In the genomic region with DNA sequence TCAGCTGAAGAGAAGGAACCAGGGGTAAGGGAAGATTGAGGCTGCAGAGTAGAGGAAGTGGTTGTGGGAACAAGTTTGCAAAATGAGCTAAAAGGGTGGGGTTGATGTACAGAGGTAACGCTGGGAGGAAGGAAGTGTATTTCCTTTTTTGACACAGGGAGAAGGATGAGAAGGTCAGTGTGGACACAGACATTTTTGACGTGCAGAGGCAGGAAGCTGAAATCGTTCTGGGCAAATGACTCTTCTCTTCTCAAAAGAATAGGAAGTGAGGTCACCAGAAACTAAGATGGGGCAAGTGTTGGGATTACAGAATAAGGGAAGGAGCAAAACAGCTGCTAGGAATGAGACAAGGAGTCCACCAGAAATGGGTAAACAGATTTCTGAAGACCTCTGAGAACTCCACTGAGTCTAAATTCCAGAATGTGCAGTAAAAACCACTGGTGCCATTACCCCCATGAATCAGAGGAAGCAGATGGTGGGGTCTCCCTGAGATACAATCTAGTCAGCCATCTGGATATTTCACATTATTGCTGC, we compare ENCODE assay signal across 10 cellular contexts. TPM values are rescaled to one million over a fixed set of nuclear protein-coding genes. Genes with fewer than 3 reads are reported as not detected.
A peak's percentile ranks its signal among the peaks of the same experiment; 100 is the strongest.
DNase-seq lines count a peak whose midpoint lies in the region; ATAC-seq and TF ChIP-seq lines count a peak whose summit lies in the region.
"Had no signal": no experiment of that assay in that cellular context is flagged by ENCODE, and none has a peak within 500 bp of the region (broad histone marks: within the 10 kb centered on the region; RNA-seq: fewer than 3 reads in every experiment).

No MANE protein-coding gene starts in this region.

- no peak overlapping the region for H3K4me2 ChIP-seq in mesenchymal stem cell (ENCODE audit: low read length, poor library complexity, severe bottlenecking)

- H3K18ac ChIP-seq in mesenchymal stem cell (ENCODE audit: low read depth in 1 of 2, low read length in 2 of 2), result peak overlapping the region; percentile 23 to 28

- DNase-seq in EH (ENCODE audit: low read depth) (peak; percentile 55), HL-60 (ENCODE audit: low read depth in 1 of 2, low spot score in 1 of 2) (peak; percentile 96 to 98), mesenchymal stem cell (peak; percentile 59), NCI-H774 (lab: John Stamatoyannopoulos, UW) (no peak), NCI-H2196 (lab: John Stamatoyannopoulos, UW; ENCODE audit: unreplicated experiment) (no peak), coronary artery (ENCODE audit: low spot score) (no peak), NCI-H2227 treated with DMSO at 0.1 percent for 48 hours (lab: John Stamatoyannopoulos, UW) (no peak)
- DNase-seq in activated CD8-positive, alpha-beta T cell treated with anti-CD3 and anti-CD28 coated beads for 36 hours, result peak; percentile 46

- H2AK5ac ChIP-seq in mesenchymal stem cell (ENCODE audit: low read length, severe bottlenecking), result no peak overlapping the region

- no peak overlapping the region for H2BK15ac ChIP-seq in mesenchymal stem cell (ENCODE audit: low read depth, poor library complexity, severe bottlenecking)

- H3K14ac ChIP-seq in mesenchymal stem cell (ENCODE audit: low read length in 2 of 2), result no peak overlapping the region

- TF ChIP-seq CTCF in HL-60 (IDR thresholded peaks at IDR 0.05; ENCODE audit: insufficient read depth, low read length), result no peak
- no peak for TF ChIP-seq CTCF in activated CD8-positive, alpha-beta T cell treated with anti-CD3 and anti-CD28 coated beads for 36 hours (IDR thresholded peaks at IDR 0.05)
- no peak for TF ChIP-seq CTCF in coronary artery (IDR thresholded peaks at IDR 0.05)

- H2BK120ac ChIP-seq in mesenchymal stem cell (ENCODE audit: low read depth, low read length), result no peak overlapping the region

- no peak overlapping the region for H2BK12ac ChIP-seq in mesenchymal stem cell (ENCODE audit: low read length in 2 of 2)

- CTCF ChIA-PET in activated CD8-positive, alpha-beta T cell treated with anti-CD3 and anti-CD28 coated beads for 36 hours (lab: Charles Lee), result interaction anchor here (1.0 to 6.7 kb wide), 5 partner anchors 12 to 76 kb away, joined by 3 to 60 read pairs (median 5); a partner anchor contains a TSS

- no peak overlapping the region for H3K9ac ChIP-seq in mesenchymal stem cell (ENCODE audit: low read length)

- H4K91ac ChIP-seq in mesenchymal stem cell (ENCODE audit: low read length), result no peak overlapping the region

- peaks cover 17% of the 10 kb centered on the region for H3K4me1 Mint-ChIP-seq in activated CD8-positive, alpha-beta T cell treated with anti-CD3 and anti-CD28 coated beads for 36 hours (ENCODE audit: low read depth)

- H3K36me3 ChIP-seq in mesenchymal stem cell (ENCODE audit: control insufficient read depth in 1 of 2, insufficient read depth in 2 of 2, low read depth in 1 of 2, low read length in 2 of 2), result no peaks in the 10 kb centered on the region

- peak overlapping the region; percentile 95 for H4K8ac ChIP-seq in mesenchymal stem cell (ENCODE audit: low read length)

- no peak overlapping the region for H2BK5ac ChIP-seq in mesenchymal stem cell (ENCODE audit: low read depth, low read length, poor library complexity, severe bottlenecking)

- no peaks in the 10 kb centered on the region for H3K79me1 ChIP-seq in mesenchymal stem cell (replicated peaks; ENCODE audit: low read length, poor library complexity, severe bottlenecking)

- H3K23ac ChIP-seq in mesenchymal stem cell (ENCODE audit: low read length in 2 of 2), result no peak overlapping the region

- H3K4me3 Mint-ChIP-seq in activated CD8-positive, alpha-beta T cell treated with anti-CD3 and anti-CD28 coated beads for 36 hours, result no peak overlapping the region
- H3K4me3 Mint-ChIP-seq: IgD-negative memory B cell; stimulated activated naive CD8-positive, alpha-beta T cell treated with anti-CD3 and anti-CD28 coated beads, Interleukin-15, Interleukin-2, amounts not matched to agents 100 ng/mL and 50 ng/mL, for 24 hours had no signal

- H3K27ac Mint-ChIP-seq in activated CD8-positive, alpha-beta T cell treated with anti-CD3 and anti-CD28 coated beads for 36 hours, result no peak overlapping the region
- H3K27ac Mint-ChIP-seq: IgD-negative memory B cell had no signal

- H3K27ac ChIP-seq in HL-60 (replicated peaks), result peak overlapping the region; percentile 67
- H3K27ac ChIP-seq in mesenchymal stem cell (ENCODE audit: low read length, poor library complexity, severe bottlenecking), result no peak overlapping the region
- peak overlapping the region in 1 of 2 donors; percentile 69 for H3K27ac ChIP-seq in coronary artery

- peak overlapping the region; percentile 20 for H2AFZ ChIP-seq in mesenchymal stem cell (ENCODE audit: low read depth, low read length)

- H3K27me3 ChIP-seq in HL-60 (ENCODE audit: insufficient read depth, poor library complexity, severe bottlenecking) (no peaks in the 10 kb centered on the region), mesenchymal stem cell (ENCODE audit: control insufficient read depth in 1 of 2, insufficient read depth in 1 of 2, low read length in 2 of 2) (no peaks in the 10 kb centered on the region)

- H3K9me3 ChIP-seq in mesenchymal stem cell (ENCODE audit: control insufficient read depth, low read length), result peaks cover 20% of the 10 kb centered on the region

- intact Hi-C loops in activated CD8-positive, alpha-beta T cell treated with anti-CD3 and anti-CD28 coated beads for 36 hours (cut with micrococcal nuclease), result no loop called here

- no peaks in the 10 kb centered on the region for H3K36me3 Mint-ChIP-seq in activated CD8-positive, alpha-beta T cell treated with anti-CD3 and anti-CD28 coated beads for 36 hours (ENCODE audit: low read depth)

- H3K4ac ChIP-seq in mesenchymal stem cell (ENCODE audit: low read depth in 1 of 2, low read length in 2 of 2), result no peak overlapping the region

- H3K4me3 ChIP-seq in HL-60 (replicated peaks; ENCODE audit: insufficient read depth, low read length) (no peak overlapping the region), mesenchymal stem cell (ENCODE audit: insufficient read depth in 1 of 2, low read depth in 1 of 2, low read length in 2 of 2) (no peak overlapping the region), coronary artery (no peak overlapping the region)

- H3K4me1 ChIP-seq in mesenchymal stem cell (ENCODE audit: control insufficient read depth, insufficient read depth, low read depth, low read length), result peaks cover 2% of the 10 kb centered on the region

- peaks cover 2% of the 10 kb centered on the region for H3K9me3 Mint-ChIP-seq in activated CD8-positive, alpha-beta T cell treated with anti-CD3 and anti-CD28 coated beads for 36 hours
- H3K9me3 Mint-ChIP-seq: IgD-negative memory B cell; stimulated activated naive CD8-positive, alpha-beta T cell treated with anti-CD3 and anti-CD28 coated beads, Interleukin-15, Interleukin-2, amounts not matched to agents 100 ng/mL and 50 ng/mL, for 24 hours had no signal

- WGBS in mesenchymal stem cell, result 0% methylated on average over 3 of the region's 3 CpGs

- no peaks in the 10 kb centered on the region for H3K27me3 Mint-ChIP-seq in activated CD8-positive, alpha-beta T cell treated with anti-CD3 and anti-CD28 coated beads for 36 hours
- H3K27me3 Mint-ChIP-seq: IgD-negative memory B cell; stimulated activated naive CD8-positive, alpha-beta T cell treated with anti-CD3 and anti-CD28 coated beads, Interleukin-15, Interleukin-2, amounts not matched to agents 100 ng/mL and 50 ng/mL, for 24 hours had no signal

- ATAC-seq in activated CD8-positive, alpha-beta T cell treated with anti-CD3 and anti-CD28 coated beads for 36 hours, result peak; percentile 78

- POLR2A ChIA-PET in activated CD8-positive, alpha-beta T cell treated with anti-CD3 and anti-CD28 coated beads for 36 hours (lab: Charles Lee), result interaction anchor here (1.1 to 2.2 kb wide), 5 partner anchors 12 to 75 kb away, joined by 3 to 9 read pairs (median 3); a partner anchor contains a TSS

RNA-seq across cellular contexts. Expression of a gene that starts 20.0 kb away (rescaled TPM):
- total RNA-seq in activated CD8-positive, alpha-beta T cell treated with anti-CD3 and anti-CD28 coated beads for 36 hours, result 10 to 100 TPM; 48.7 to 53.2 TPM
- polyA plus RNA-seq in mesenchymal stem cell (2013, experiment 1 of 2), result 26.5 TPM
- 28.5 TPM for polyA plus RNA-seq in mesenchymal stem cell (2013, experiment 2 of 2)

RNA-seq across cellular contexts. Expression of a gene that starts 58.8 kb away (rescaled TPM):
- not detected for total RNA-seq in activated CD8-positive, alpha-beta T cell treated with anti-CD3 and anti-CD28 coated beads for 36 hours
- not detected for polyA plus RNA-seq in mesenchymal stem cell (2013, experiment 1 of 2)
- not detected for polyA plus RNA-seq in mesenchymal stem cell (2013, experiment 2 of 2)

Comparison
In these comparisons a context has a peak if more than half of its experiments do, and no peak if none do; other contexts are left out.
1. DNase-seq: peak in EH (single experiment), HL-60 (2 of 2), activated CD8-positive, alpha-beta T cell treated with anti-CD3 and anti-CD28 coated beads for 36 hours (single experiment) and mesenchymal stem cell (single experiment); none in NCI-H774 (single experiment), NCI-H2196 (single experiment), coronary artery (single experiment) and NCI-H2227 treated with DMSO at 0.1 percent for 48 hours (single experiment).